ENCODE assay signal across 1 cellular context in genomic region chr17:47720754-47721533, GRCh38.
A peak's percentile ranks its signal among the peaks of the same experiment; 100 is the strongest.
TF ChIP-seq lines count a peak whose summit lies in the region.

No MANE protein-coding gene starts in this region.

TF ChIP-seq in K562, 482 proteins besides CTCF, POLR2A, EP300 and RAD21 (continued from another document):
- TF ChIP-seq GTF3C2 (IDR thresholded peaks at IDR 0.05; ENCODE audit: borderline replicate concordance, extremely low read depth, insufficient read length) (no peak), CBX3 (IDR thresholded peaks at IDR 0.05; ENCODE audit: borderline replicate concordance in 1 of 2, low read length in 2 of 2) (peak in 1 of 2 experiments; percentile 53; a peak in 1 of 3 replicates), MGA (IDR thresholded peaks at IDR 0.05) (peak; percentile 81), PTBP1 (IDR thresholded peaks at IDR 0.05; ENCODE audit: low read depth, low read length) (no peak), MAX (CRISPR knock-in tag; IDR thresholded peaks at IDR 0.05) (peak; percentile 77), ZNF655 (CRISPR knock-in tag; IDR thresholded peaks at IDR 0.05) (no peak), MIER1 (IDR thresholded peaks at IDR 0.05; ENCODE audit: low read depth) (0 out of 2 replicates have a peak, but pooled peaks have one; percentile 49), SMAD4 (CRISPR knock-in tag; conservative IDR thresholded peaks at IDR 0.05) (no peak)
TF ChIP-seq in K562: peak in this region for 7.
